ENCODE assay signal across 10 cellular contexts in genomic region chr4:138175337-138175794, GRCh38.
DNase-seq lines count a peak whose midpoint lies in the region; ATAC-seq and TF ChIP-seq lines count a peak whose summit lies in the region.
"Had no signal": no experiment of that assay in that cellular context is flagged by ENCODE, and none has a peak within 500 bp of the region (broad histone marks: within the 10 kb centered on the region; RNA-seq: fewer than 3 reads in every experiment).

No MANE protein-coding gene starts in this region.

- no peaks in the 10 kb centered on the region for H3K27me3 ChIP-seq in brain microvascular endothelial cell (replicated peaks)

- ATAC-seq in left lobe of liver (peak; percentile 74), GM21515 (IDR thresholded peaks at IDR 0.05; ENCODE audit: unreplicated experiment) (no peak), GM18498 (IDR thresholded peaks at IDR 0.05; ENCODE audit: unreplicated experiment) (no peak), GM21723 (IDR thresholded peaks at IDR 0.05; ENCODE audit: unreplicated experiment) (no peak)

- DNase-seq in AG09319 (ENCODE audit: extremely low read depth, low read depth) (peak; percentile 34), NCI-H2029 (lab: John Stamatoyannopoulos, UW) (peak; percentile 62), brain microvascular endothelial cell (peak; percentile 37), left lobe of liver (ENCODE audit: low spot score) (no peak), SKM-1 (lab: John Stamatoyannopoulos, UW; ENCODE audit: unreplicated experiment) (no peak)
- DNase-seq: aorta had no signal

- H3K27ac ChIP-seq in brain microvascular endothelial cell, result no peak overlapping the region
- H3K27ac ChIP-seq: SK-N-MC had no signal

- H3K36me3 ChIP-seq in brain microvascular endothelial cell (replicated peaks), result peaks cover 2% of the 10 kb centered on the region

- in situ Hi-C loops in brain microvascular endothelial cell (cut with HindIII; ENCODE audit: low pct_ligation_motif_present, low sequenced_read_pairs), result no loop called here

- TF ChIP-seq CTCF in AG09319 (IDR thresholded peaks at IDR 0.05; ENCODE audit: low read depth, low read length), result peak; percentile 24
- no peak for TF ChIP-seq CTCF in brain microvascular endothelial cell (IDR thresholded peaks at IDR 0.05; ENCODE audit: low read depth, low read length, missing control alignments)

- H3K4me3 ChIP-seq in brain microvascular endothelial cell (ENCODE audit: low read depth, low read length), result no peak overlapping the region
- H3K4me3 ChIP-seq: SK-N-MC had no signal

Comparison
In these comparisons a context has a peak if more than half of its experiments do, and no peak if none do; other contexts are left out.
1. DNase-seq: peak in AG09319 (single experiment), NCI-H2029 (single experiment) and brain microvascular endothelial cell (single experiment); none in left lobe of liver (single experiment) and SKM-1 (single experiment).